ENCODE assay signal across 1 cellular context in genomic region chr9:132587484-132587858, GRCh38.
TF ChIP-seq lines count a peak whose summit lies in the region.

No MANE protein-coding gene starts in this region.

TF ChIP-seq in H1, 55 proteins besides CTCF, POLR2A, EP300 and RAD21:
- TF ChIP-seq E2F6 (IDR thresholded peaks at IDR 0.05): 0 out of 2 replicates have a peak, but pooled peaks have one; percentile 25
- TF ChIP-seq MAFK (IDR thresholded peaks at IDR 0.05; ENCODE audit: low read depth, low read length): no peak
- peak; percentile 79; the same call in 1 of the 2 replicates for TF ChIP-seq SUZ12 (IDR thresholded peaks at IDR 0.05; ENCODE audit: low read length)
- peak; percentile 82 for TF ChIP-seq EZH2 (IDR thresholded peaks at IDR 0.05; ENCODE audit: low read depth, low read length, severe bottlenecking)
